In the genomic region with DNA sequence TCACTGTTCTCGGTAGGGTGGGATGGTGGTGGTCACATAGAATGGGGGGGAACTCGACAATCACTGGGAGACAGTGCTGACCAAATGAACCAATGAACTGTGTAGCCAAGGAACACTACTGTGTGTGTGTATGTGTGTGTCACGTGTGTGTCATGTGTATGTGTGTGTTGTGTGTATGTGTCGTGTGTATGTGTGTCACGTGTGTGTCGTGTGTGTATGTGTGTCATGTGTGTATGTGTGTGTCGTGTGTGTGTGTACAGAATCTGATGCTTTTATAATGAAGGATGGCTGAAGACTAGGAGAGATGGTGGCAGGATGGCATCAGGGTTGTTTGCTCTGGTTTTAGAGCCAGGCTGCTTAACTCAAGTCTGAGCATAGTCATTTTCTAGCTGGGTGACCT, we compare ENCODE assay signal across 20 cellular contexts.
DNase-seq lines count a peak whose midpoint lies in the region; ATAC-seq and TF ChIP-seq lines count a peak whose summit lies in the region.
"Had no signal": no experiment of that assay in that cellular context is flagged by ENCODE, and none has a peak within 500 bp of the region (broad histone marks: within the 10 kb centered on the region; RNA-seq: fewer than 3 reads in every experiment).

No MANE protein-coding gene starts in this region.

- no peaks in the 10 kb centered on the region for H3K4me1 ChIP-seq in neural progenitor cell

- DNase-seq in stimulated activated naive CD8-positive, alpha-beta T cell treated with anti-CD3 and anti-CD28 coated beads, Interleukin-15, amount 100 ng/mL, for 72 hours: no peak
- DNase-seq in T-helper 17 cell: no peak
- DNase-seq in coronary artery (ENCODE audit: low spot score): peak; percentile 5
- DNase-seq in neural progenitor cell (ENCODE audit: low spot score): no peak
- DNase-seq: activated CD4-positive, CD25-positive, alpha-beta regulatory T cell treated with anti-CD3 and anti-CD28 coated beads, Interleukin-2, amount 50 U/mL, for 72 hours; AML-193; aorta; endodermal cell; NCI-H1436; NCI-H2171; NCI-H774; PC-9; posterior cingulate gyrus; T1000 had no signal

- no peaks in the 10 kb centered on the region for H3K27me3 ChIP-seq in neural progenitor cell

- H3K27ac Mint-ChIP-seq in stimulated activated naive CD8-positive, alpha-beta T cell treated with anti-CD3 and anti-CD28 coated beads, Interleukin-15, Interleukin-2, amounts not matched to agents 100 ng/mL and 50 ng/mL, for 24 hours: peak overlapping the region; percentile 84
- peak overlapping the region in 1 of 2 donors; percentile 12 for H3K27ac Mint-ChIP-seq in stimulated activated naive CD8-positive, alpha-beta T cell treated with anti-CD3 and anti-CD28 coated beads, Interleukin-15, amount 100 ng/mL, for 72 hours
- H3K27ac Mint-ChIP-seq in T-helper 17 cell (peak overlapping the region; percentile 95), neural progenitor cell (no peak overlapping the region)
- H3K27ac Mint-ChIP-seq: endodermal cell had no signal

- H3F3A ChIP-seq in neural progenitor cell (ENCODE audit: low read depth): no peaks in the 10 kb centered on the region

- no peak overlapping the region for H2AFZ ChIP-seq in neural progenitor cell (replicated peaks)
- H2AFZ ChIP-seq: PC-9 had no signal

- H3K4me3 ChIP-seq in coronary artery (no peak overlapping the region), neural progenitor cell (no peak overlapping the region)
- H3K4me3 ChIP-seq: lower lobe of right lung, PC-9, skin epidermis had no signal

- no peaks in the 10 kb centered on the region for H3K36me3 Mint-ChIP-seq in stimulated activated naive CD8-positive, alpha-beta T cell treated with anti-CD3 and anti-CD28 coated beads, Interleukin-15, Interleukin-2, amounts not matched to agents 100 ng/mL and 50 ng/mL, for 24 hours (ENCODE audit: low read depth)
- H3K36me3 Mint-ChIP-seq in T-helper 17 cell (ENCODE audit: low read depth) (peaks cover 4% of the 10 kb centered on the region), neural progenitor cell (no peaks in the 10 kb centered on the region)

- H3K4me2 ChIP-seq in neural progenitor cell: no peak overlapping the region
- H3K4me2 ChIP-seq: PC-9 had no signal

- no peak for TF ChIP-seq CTCF in coronary artery (IDR thresholded peaks at IDR 0.05)
- TF ChIP-seq CTCF in neural progenitor cell (IDR thresholded peaks at IDR 0.05): no peak

- no peak for ATAC-seq in stimulated activated naive CD8-positive, alpha-beta T cell treated with anti-CD3 and anti-CD28 coated beads, Interleukin-15, amount 100 ng/mL, for 72 hours
- no peak for ATAC-seq in T-helper 17 cell
- ATAC-seq in HG03097 (IDR thresholded peaks at IDR 0.05; ENCODE audit: low FRiP score, unreplicated experiment): no peak
- no peak for ATAC-seq in GM18517 (IDR thresholded peaks at IDR 0.05; ENCODE audit: unreplicated experiment)

- no peak overlapping the region for H3K4me3 Mint-ChIP-seq in stimulated activated naive CD8-positive, alpha-beta T cell treated with anti-CD3 and anti-CD28 coated beads, Interleukin-15, Interleukin-2, amounts not matched to agents 100 ng/mL and 50 ng/mL, for 24 hours
- no peak overlapping the region for H3K4me3 Mint-ChIP-seq in stimulated activated naive CD8-positive, alpha-beta T cell treated with anti-CD3 and anti-CD28 coated beads, Interleukin-15, amount 100 ng/mL, for 72 hours
- H3K4me3 Mint-ChIP-seq in T-helper 17 cell: no peak overlapping the region
- no peak overlapping the region for H3K4me3 Mint-ChIP-seq in neural progenitor cell
- H3K4me3 Mint-ChIP-seq: endodermal cell had no signal

- H3K79me2 ChIP-seq in neural progenitor cell (ENCODE audit: low read depth): no peaks in the 10 kb centered on the region

- peaks cover 7% of the 10 kb centered on the region for H3K9me3 Mint-ChIP-seq in stimulated activated naive CD8-positive, alpha-beta T cell treated with anti-CD3 and anti-CD28 coated beads, Interleukin-15, Interleukin-2, amounts not matched to agents 100 ng/mL and 50 ng/mL, for 24 hours
- peaks cover 19 to 25% of the 10 kb centered on the region in 2 donors for H3K9me3 Mint-ChIP-seq in stimulated activated naive CD8-positive, alpha-beta T cell treated with anti-CD3 and anti-CD28 coated beads, Interleukin-15, amount 100 ng/mL, for 72 hours
- peaks cover 5% of the 10 kb centered on the region for H3K9me3 Mint-ChIP-seq in neural progenitor cell
- H3K9me3 Mint-ChIP-seq: activated T-cell treated with anti-CD3 and anti-CD28 coated beads, Interleukin-2, amount 50 U/mL, for 4 hours; endodermal cell had no signal

- no peaks in the 10 kb centered on the region for H3K36me3 ChIP-seq in neural progenitor cell
- H3K36me3 ChIP-seq: lower lobe of right lung had no signal

- peaks cover 79% of the 10 kb centered on the region for H3K4me1 Mint-ChIP-seq in stimulated activated naive CD8-positive, alpha-beta T cell treated with anti-CD3 and anti-CD28 coated beads, Interleukin-15, Interleukin-2, amounts not matched to agents 100 ng/mL and 50 ng/mL, for 24 hours (ENCODE audit: low read depth)
- H3K4me1 Mint-ChIP-seq in stimulated activated naive CD8-positive, alpha-beta T cell treated with anti-CD3 and anti-CD28 coated beads, Interleukin-15, amount 100 ng/mL, for 72 hours: peaks cover 93% of the 10 kb centered on the region
- peaks cover 51% of the 10 kb centered on the region for H3K4me1 Mint-ChIP-seq in T-helper 17 cell
- peaks cover 2% of the 10 kb centered on the region for H3K4me1 Mint-ChIP-seq in neural progenitor cell
- H3K4me1 Mint-ChIP-seq: endodermal cell had no signal

- H3K27me3 Mint-ChIP-seq in stimulated activated naive CD8-positive, alpha-beta T cell treated with anti-CD3 and anti-CD28 coated beads, Interleukin-15, Interleukin-2, amounts not matched to agents 100 ng/mL and 50 ng/mL, for 24 hours: no peaks in the 10 kb centered on the region
- no peaks in the 10 kb centered on the region for H3K27me3 Mint-ChIP-seq in stimulated activated naive CD8-positive, alpha-beta T cell treated with anti-CD3 and anti-CD28 coated beads, Interleukin-15, amount 100 ng/mL, for 72 hours
- no peaks in the 10 kb centered on the region for H3K27me3 Mint-ChIP-seq in T-helper 17 cell
- H3K27me3 Mint-ChIP-seq in neural progenitor cell (ENCODE audit: insufficient read depth, low read depth): peaks cover 3% of the 10 kb centered on the region

- H4K20me1 ChIP-seq in neural progenitor cell (ENCODE audit: low read depth): no peaks in the 10 kb centered on the region

- no peak overlapping the region for H3K9ac ChIP-seq in neural progenitor cell

- no peaks in the 10 kb centered on the region for H3K9me3 ChIP-seq in T-helper 17 cell (ENCODE audit: control insufficient read depth, low read length, poor library complexity, severe bottlenecking)
- no peaks in the 10 kb centered on the region for H3K9me3 ChIP-seq in neural progenitor cell (ENCODE audit: low read depth)
- H3K9me3 ChIP-seq: lower lobe of right lung had no signal

- H3K27ac ChIP-seq in coronary artery (no peak overlapping the region), neural progenitor cell (no peak overlapping the region)
- H3K27ac ChIP-seq: lower lobe of right lung, PC-9 had no signal
